ENCODE assay signal across 3 cellular contexts in genomic region chr1:157418231-157418630, GRCh38.
"Had no signal": no experiment of that assay in that cellular context is flagged by ENCODE, and none has a peak within 500 bp of the region (broad histone marks: within the 10 kb centered on the region; RNA-seq: fewer than 3 reads in every experiment).

No MANE protein-coding gene starts in this region.

- ATAC-seq: GM12878 had no signal

- DNase-seq: GDM1, GF-D8 had no signal

- H3K4me3 ChIP-seq: GM12878 had no signal
